Comparison of ENCODE assay signal across 25 cellular contexts in genomic region chr5:37002176-37002751, GRCh38.
DNase-seq lines count a peak whose midpoint lies in the region; ATAC-seq and TF ChIP-seq lines count a peak whose summit lies in the region.
"Had no signal": no experiment of that assay in that cellular context is flagged by ENCODE, and none has a peak within 500 bp of the region (broad histone marks: within the 10 kb centered on the region; RNA-seq: fewer than 3 reads in every experiment).

No MANE protein-coding gene starts in this region.

- peaks cover 93% of the 10 kb centered on the region for H3K36me3 ChIP-seq in neutrophil
- H3K36me3 ChIP-seq: ovary, uterus had no signal

- DNase-seq in activated T-cell treated with anti-CD3 and anti-CD28 coated beads, Interleukin-2, amount 50 U/mL, for 72 hours: no peak
- no peak for DNase-seq in activated T-cell treated with anti-CD3 and anti-CD28 coated beads, Interleukin-2, amount 50 U/mL, for 48 hours
- DNase-seq in M059J (ENCODE audit: low read depth) (peak; percentile 10), hippocampal formation (lab: John Stamatoyannopoulos, UW) (no peak), NOMO-1 treated with DMSO at 0.1 percent for 48 hours (lab: John Stamatoyannopoulos, UW; ENCODE audit: unreplicated experiment) (no peak)
- DNase-seq in effector memory CD8-positive, alpha-beta T cell: no peak
- DNase-seq: activated CD4-positive, alpha-beta T cell treated with anti-CD3 and anti-CD28 coated beads, Interleukin-2, amount 10 ng/mL, durations not matched to agents 7 days and 5 days; activated naive CD8-positive, alpha-beta T cell treated with anti-CD3 and anti-CD28 coated beads for 36 hours; cerebellar nuclear complex; dorsolateral prefrontal cortex; H9; NCI-H146; NCI-H524; ovary; retina; T-helper 2 cell; uterus had no signal

- no peaks in the 10 kb centered on the region for H3K27me3 ChIP-seq in neutrophil
- H3K27me3 ChIP-seq: dorsolateral prefrontal cortex, ovary, SJSA1, uterus had no signal

- no peak overlapping the region for H3K4me3 Mint-ChIP-seq in activated T-cell treated with anti-CD3 and anti-CD28 coated beads, Interleukin-2, amount 50 U/mL, for 72 hours
- H3K4me3 Mint-ChIP-seq in effector memory CD8-positive, alpha-beta T cell: no peak overlapping the region
- H3K4me3 Mint-ChIP-seq: activated CD4-positive, alpha-beta T cell treated with anti-CD3 and anti-CD28 coated beads, Interleukin-2, amount 10 ng/mL, durations not matched to agents 7 days and 5 days; activated naive CD8-positive, alpha-beta T cell treated with anti-CD3 and anti-CD28 coated beads for 36 hours; B cell; H9; nephron; stimulated activated memory B cell treated with anti-CD40 and anti-IgM and Interleukin-4, amounts not matched to agents 10 μg/mL and 1 μg/mL and 100 μg/mL, for 72 hours had no signal

- no peaks in the 10 kb centered on the region for H3K9me3 Mint-ChIP-seq in activated T-cell treated with anti-CD3 and anti-CD28 coated beads, Interleukin-2, amount 50 U/mL, for 72 hours
- no peaks in the 10 kb centered on the region for H3K9me3 Mint-ChIP-seq in effector memory CD8-positive, alpha-beta T cell
- H3K9me3 Mint-ChIP-seq: activated CD4-positive, alpha-beta T cell treated with anti-CD3 and anti-CD28 coated beads, Interleukin-2, amount 10 ng/mL, durations not matched to agents 7 days and 5 days; activated naive CD8-positive, alpha-beta T cell treated with anti-CD3 and anti-CD28 coated beads for 36 hours; activated T-helper 2 cell treated with anti-CD3 and anti-CD28 coated beads, Interferon-gamma antibody, Interleukin-2, Interleukin-4, amounts not matched to agents 10 μg/mL and 5 μg/mL and 100 μg/mL, durations not matched to agents 14 hours and 24 hours and 36 hours; H9; nephron; stimulated activated memory B cell treated with anti-CD40 and anti-IgM and Interleukin-4, amounts not matched to agents 10 μg/mL and 1 μg/mL and 100 μg/mL, for 72 hours had no signal

- H3K27ac Mint-ChIP-seq in activated T-cell treated with anti-CD3 and anti-CD28 coated beads, Interleukin-2, amount 50 U/mL, for 72 hours: peak overlapping the region; percentile 44
- peak overlapping the region; percentile 15 to 16 for H3K27ac Mint-ChIP-seq in effector memory CD8-positive, alpha-beta T cell
- H3K27ac Mint-ChIP-seq: activated CD4-positive, alpha-beta T cell treated with anti-CD3 and anti-CD28 coated beads, Interleukin-2, amount 10 ng/mL, durations not matched to agents 7 days and 5 days; activated naive CD8-positive, alpha-beta T cell treated with anti-CD3 and anti-CD28 coated beads for 36 hours; activated T-helper 2 cell treated with anti-CD3 and anti-CD28 coated beads, Interferon-gamma antibody, Interleukin-2, Interleukin-4, amounts not matched to agents 10 μg/mL and 5 μg/mL and 100 μg/mL, durations not matched to agents 14 hours and 24 hours and 36 hours; B cell; nephron; stimulated activated memory B cell treated with anti-CD40 and anti-IgM and Interleukin-4, amounts not matched to agents 10 μg/mL and 1 μg/mL and 100 μg/mL, for 72 hours had no signal

- peaks cover 12% of the 10 kb centered on the region for H3K4me1 Mint-ChIP-seq in activated T-cell treated with anti-CD3 and anti-CD28 coated beads, Interleukin-2, amount 50 U/mL, for 72 hours (ENCODE audit: low read depth)
- H3K4me1 Mint-ChIP-seq in effector memory CD8-positive, alpha-beta T cell (ENCODE audit: low read depth in 2 of 2): peaks cover 0 to 3% of the 10 kb centered on the region in 2 donors
- H3K4me1 Mint-ChIP-seq: activated CD4-positive, alpha-beta T cell treated with anti-CD3 and anti-CD28 coated beads, Interleukin-2, amount 10 ng/mL, durations not matched to agents 7 days and 5 days; B cell; H9; nephron; stimulated activated memory B cell treated with anti-CD40 and anti-IgM and Interleukin-4, amounts not matched to agents 10 μg/mL and 1 μg/mL and 100 μg/mL, for 72 hours had no signal

- no peak overlapping the region for H3K4me3 ChIP-seq in neutrophil (ENCODE audit: low read depth in 1 of 2, low read length in 1 of 2)
- H3K4me3 ChIP-seq: dorsolateral prefrontal cortex, ovary, SJSA1, uterus had no signal

- H3K27ac ChIP-seq in neutrophil: peak overlapping the region; percentile 17
- H3K27ac ChIP-seq: dorsolateral prefrontal cortex, epithelial cell of prostate, ovary, SJSA1, uterus had no signal

- no peak for ATAC-seq in activated T-cell treated with anti-CD3 and anti-CD28 coated beads, Interleukin-2, amount 50 U/mL, for 72 hours (replicated peaks in 1 of 2)
- ATAC-seq in effector memory CD8-positive, alpha-beta T cell (replicated peaks): no peak
- ATAC-seq in HG03432 (IDR thresholded peaks at IDR 0.05; ENCODE audit: unreplicated experiment): no peak
- ATAC-seq: stimulated activated memory B cell treated with anti-CD40 and anti-IgM and Interleukin-4, amounts not matched to agents 10 μg/mL and 1 μg/mL and 100 μg/mL, for 72 hours had no signal

- H3K4me1 ChIP-seq in neutrophil (ENCODE audit: control insufficient read depth in 1 of 2, insufficient read depth in 1 of 2, low read depth in 1 of 2, low read length in 1 of 2): no peaks in the 10 kb centered on the region
- H3K4me1 ChIP-seq: uterus had no signal

- no peaks in the 10 kb centered on the region for H3K27me3 Mint-ChIP-seq in activated T-cell treated with anti-CD3 and anti-CD28 coated beads, Interleukin-2, amount 50 U/mL, for 72 hours (ENCODE audit: low read depth)
- H3K27me3 Mint-ChIP-seq in effector memory CD8-positive, alpha-beta T cell: no peaks in the 10 kb centered on the region
- H3K27me3 Mint-ChIP-seq: activated CD4-positive, alpha-beta T cell treated with anti-CD3 and anti-CD28 coated beads, Interleukin-2, amount 10 ng/mL, durations not matched to agents 7 days and 5 days; activated naive CD8-positive, alpha-beta T cell treated with anti-CD3 and anti-CD28 coated beads for 36 hours; B cell; stimulated activated memory B cell treated with anti-CD40 and anti-IgM and Interleukin-4, amounts not matched to agents 10 μg/mL and 1 μg/mL and 100 μg/mL, for 72 hours had no signal

- no peak for TF ChIP-seq CTCF in neutrophil (IDR thresholded peaks at IDR 0.05)

- H3K36me3 Mint-ChIP-seq in activated T-cell treated with anti-CD3 and anti-CD28 coated beads, Interleukin-2, amount 50 U/mL, for 72 hours (ENCODE audit: insufficient read depth in 2 of 2): peaks cover 0 to 8% of the 10 kb centered on the region in 2 donors
- H3K36me3 Mint-ChIP-seq in effector memory CD8-positive, alpha-beta T cell (ENCODE audit: insufficient read depth): peaks cover 53% of the 10 kb centered on the region

- H3K9me3 ChIP-seq in neutrophil: no peaks in the 10 kb centered on the region
- H3K9me3 ChIP-seq: ovary, SJSA1, uterus had no signal
